ENCODE assay signal across 1 cellular context in the genomic region with DNA sequence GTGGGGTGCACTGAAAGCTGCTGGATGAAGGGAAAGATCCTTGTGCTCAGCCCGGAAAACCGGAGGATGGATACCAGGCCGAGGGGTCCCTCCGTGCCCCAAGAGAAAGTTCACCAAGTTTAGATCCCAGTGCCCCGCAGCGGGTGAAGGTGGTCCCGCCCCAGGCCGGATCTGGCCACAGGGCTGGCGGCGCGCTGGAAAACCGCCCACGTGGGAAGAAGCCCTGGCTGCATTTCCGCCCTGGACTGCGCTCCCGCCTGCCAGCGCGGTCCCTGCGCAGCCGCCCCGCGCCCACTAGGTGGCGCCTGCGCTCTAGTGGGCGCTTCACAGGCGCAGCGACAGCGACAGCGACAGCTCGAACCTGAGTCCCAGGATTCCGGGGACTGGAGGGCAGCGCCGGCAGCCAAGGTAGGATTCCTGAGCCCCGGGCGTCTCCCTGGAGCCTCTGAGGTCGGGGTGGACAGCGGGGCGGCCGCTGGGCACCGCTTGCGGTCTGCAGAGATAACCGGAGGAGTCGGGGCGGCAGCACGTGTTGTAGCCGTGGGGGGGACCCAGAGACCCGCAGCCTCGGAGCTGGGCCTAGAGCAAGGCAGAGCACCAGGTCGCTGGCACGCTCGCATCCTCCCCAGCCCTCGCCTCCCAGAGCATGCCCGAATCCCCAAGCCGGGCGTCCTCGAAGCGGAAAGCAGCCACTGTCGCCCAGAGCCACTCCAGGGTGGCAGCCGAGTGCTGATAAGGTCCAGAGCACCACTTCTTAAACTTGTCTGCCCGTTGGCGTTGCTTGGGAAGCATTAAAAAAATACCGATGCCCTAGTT.
TF ChIP-seq lines count a peak whose summit lies in the region.

A gene with protein sequence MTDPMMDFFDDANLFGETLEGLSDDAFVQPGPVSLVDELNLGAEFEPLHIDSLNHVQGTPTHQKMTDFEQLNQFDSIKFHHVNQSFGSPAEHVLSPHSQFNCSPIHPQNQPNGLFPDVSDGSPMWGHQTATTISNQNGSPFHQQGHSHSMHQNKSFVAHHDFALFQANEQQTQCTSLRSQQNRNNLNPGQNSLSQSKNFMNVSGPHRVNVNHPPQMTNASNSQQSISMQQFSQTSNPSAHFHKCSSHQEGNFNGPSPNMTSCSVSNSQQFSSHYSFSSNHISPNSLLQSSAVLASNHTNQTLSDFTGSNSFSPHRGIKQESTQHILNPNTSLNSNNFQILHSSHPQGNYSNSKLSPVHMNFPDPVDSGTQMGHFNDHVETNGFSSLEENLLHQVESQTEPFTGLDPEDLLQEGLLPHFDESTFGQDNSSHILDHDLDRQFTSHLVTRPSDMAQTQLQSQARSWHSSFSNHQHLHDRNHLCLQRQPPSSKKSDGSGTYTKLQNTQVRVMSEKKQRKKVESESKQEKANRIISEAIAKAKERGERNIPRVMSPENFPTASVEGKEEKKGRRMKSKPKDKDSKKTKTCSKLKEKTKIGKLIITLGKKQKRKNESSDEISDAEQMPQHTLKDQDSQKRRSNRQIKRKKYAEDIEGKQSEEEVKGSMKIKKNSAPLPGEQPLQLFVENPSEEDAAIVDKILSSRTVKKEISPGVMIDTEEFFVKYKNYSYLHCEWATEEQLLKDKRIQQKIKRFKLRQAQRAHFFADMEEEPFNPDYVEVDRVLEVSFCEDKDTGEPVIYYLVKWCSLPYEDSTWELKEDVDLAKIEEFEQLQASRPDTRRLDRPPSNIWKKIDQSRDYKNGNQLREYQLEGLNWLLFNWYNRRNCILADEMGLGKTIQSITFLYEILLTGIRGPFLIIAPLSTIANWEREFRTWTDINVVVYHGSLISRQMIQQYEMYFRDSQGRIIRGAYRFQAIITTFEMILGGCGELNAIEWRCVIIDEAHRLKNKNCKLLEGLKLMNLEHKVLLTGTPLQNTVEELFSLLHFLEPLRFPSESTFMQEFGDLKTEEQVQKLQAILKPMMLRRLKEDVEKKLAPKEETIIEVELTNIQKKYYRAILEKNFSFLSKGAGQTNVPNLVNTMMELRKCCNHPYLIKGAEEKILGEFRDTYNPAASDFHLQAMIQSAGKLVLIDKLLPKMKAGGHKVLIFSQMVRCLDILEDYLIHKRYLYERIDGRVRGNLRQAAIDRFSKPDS (N-terminal part only) (plus strand): TSS at position 322 of the 816 bp plus-strand sequence. CDS start 101,099 bp downstream, outside the sequence.

TF ChIP-seq in HEK293, 187 proteins besides CTCF, POLR2A, EP300 and RAD21 (continued from another document and continues in another):
- TF ChIP-seq ZBTB11 (tag by site-specific recombination; conservative IDR thresholded peaks at IDR 0.05; ENCODE audit: low read depth) (peak; percentile 45), ZBTB20 (tag by site-specific recombination; IDR thresholded peaks at IDR 0.05) (peak; percentile 93), ZNF266 (tag by site-specific recombination; IDR thresholded peaks at IDR 0.05; ENCODE audit: low read depth) (no peak), ZNF837 (tag by site-specific recombination; IDR thresholded peaks at IDR 0.05) (no peak), ZNF660 (tag by site-specific recombination; IDR thresholded peaks at IDR 0.05) (peak; percentile 90), HOXD13 (CRISPR knock-in tag; IDR thresholded peaks at IDR 0.05; ENCODE audit: borderline replicate concordance) (no peak), ZFP37 (tag by site-specific recombination; IDR thresholded peaks at IDR 0.05) (peak; percentile 62; the same call in 1 of the 2 replicates), REPIN1 (tag by site-specific recombination; IDR thresholded peaks at IDR 0.05; ENCODE audit: low read depth) (no peak; the same call in 1 of the 2 replicates), SALL2 (tag by site-specific recombination; IDR thresholded peaks at IDR 0.05; ENCODE audit: borderline replicate concordance) (no peak), YY1 (tag by site-specific recombination; IDR thresholded peaks at IDR 0.05) (no peak), GLIS1 (tag by site-specific recombination; IDR thresholded peaks at IDR 0.05) (no peak), ZNF571 (tag by site-specific recombination; IDR thresholded peaks at IDR 0.05) (no peak), ZNF324 (tag by site-specific recombination; IDR thresholded peaks at IDR 0.05) (peak; percentile 33; the same call in 1 of the 2 replicates), ZNF514 (tag by site-specific recombination; IDR thresholded peaks at IDR 0.05) (no peak), IKZF3 (tag by site-specific recombination; IDR thresholded peaks at IDR 0.05) (peak; percentile 87), ZFP3 (tag by site-specific recombination; IDR thresholded peaks at IDR 0.05; ENCODE audit: low read depth) (no peak), ZBTB8A (tag by site-specific recombination; IDR thresholded peaks at IDR 0.05) (peak; percentile 88), KLF8 (tag by site-specific recombination; IDR thresholded peaks at IDR 0.05) (no peak), ZNF121 (tag by site-specific recombination; IDR thresholded peaks at IDR 0.05) (no peak), ZNF302 (tag by site-specific recombination; IDR thresholded peaks at IDR 0.05; ENCODE audit: low read depth) (no peak), ZNF341 (tag by site-specific recombination; IDR thresholded peaks at IDR 0.05; ENCODE audit: low read depth) (0 out of 2 replicates have a peak, but pooled peaks have one; percentile 16), ZNF776 (tag by site-specific recombination; IDR thresholded peaks at IDR 0.05; ENCODE audit: borderline replicate concordance) (no peak), ZNF223 (tag by site-specific recombination; IDR thresholded peaks at IDR 0.05) (no peak), ZNF148 (tag by site-specific recombination; IDR thresholded peaks at IDR 0.05; ENCODE audit: borderline replicate concordance) (no peak), ZNF548 (tag by site-specific recombination; IDR thresholded peaks at IDR 0.05) (no peak)
- TF ChIP-seq, protein P1, sequence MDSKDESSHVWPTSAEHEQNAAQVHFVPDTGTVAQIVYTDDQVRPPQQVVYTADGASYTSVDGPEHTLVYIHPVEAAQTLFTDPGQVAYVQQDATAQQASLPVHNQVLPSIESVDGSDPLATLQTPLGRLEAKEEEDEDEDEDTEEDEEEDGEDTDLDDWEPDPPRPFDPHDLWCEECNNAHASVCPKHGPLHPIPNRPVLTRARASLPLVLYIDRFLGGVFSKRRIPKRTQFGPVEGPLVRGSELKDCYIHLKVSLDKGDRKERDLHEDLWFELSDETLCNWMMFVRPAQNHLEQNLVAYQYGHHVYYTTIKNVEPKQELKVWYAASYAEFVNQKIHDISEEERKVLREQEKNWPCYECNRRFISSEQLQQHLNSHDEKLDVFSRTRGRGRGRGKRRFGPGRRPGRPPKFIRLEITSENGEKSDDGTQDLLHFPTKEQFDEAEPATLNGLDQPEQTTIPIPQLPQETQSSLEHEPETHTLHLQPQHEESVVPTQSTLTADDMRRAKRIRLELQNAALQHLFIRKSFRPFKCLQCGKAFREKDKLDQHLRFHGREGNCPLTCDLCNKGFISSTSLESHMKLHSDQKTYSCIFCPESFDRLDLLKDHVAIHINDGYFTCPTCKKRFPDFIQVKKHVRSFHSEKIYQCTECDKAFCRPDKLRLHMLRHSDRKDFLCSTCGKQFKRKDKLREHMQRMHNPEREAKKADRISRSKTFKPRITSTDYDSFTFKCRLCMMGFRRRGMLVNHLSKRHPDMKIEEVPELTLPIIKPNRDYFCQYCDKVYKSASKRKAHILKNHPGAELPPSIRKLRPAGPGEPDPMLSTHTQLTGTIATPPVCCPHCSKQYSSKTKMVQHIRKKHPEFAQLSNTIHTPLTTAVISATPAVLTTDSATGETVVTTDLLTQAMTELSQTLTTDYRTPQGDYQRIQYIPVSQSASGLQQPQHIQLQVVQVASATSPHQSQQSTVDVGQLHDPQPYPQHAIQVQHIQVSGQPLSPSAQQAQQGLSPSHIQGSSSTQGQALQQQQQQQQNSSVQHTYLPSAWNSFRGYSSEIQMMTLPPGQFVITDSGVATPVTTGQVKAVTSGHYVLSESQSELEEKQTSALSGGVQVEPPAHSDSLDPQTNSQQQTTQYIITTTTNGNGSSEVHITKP (tag by site-specific recombination; IDR thresholded peaks at IDR 0.05): peak; percentile 84
- TF ChIP-seq, protein P2, sequence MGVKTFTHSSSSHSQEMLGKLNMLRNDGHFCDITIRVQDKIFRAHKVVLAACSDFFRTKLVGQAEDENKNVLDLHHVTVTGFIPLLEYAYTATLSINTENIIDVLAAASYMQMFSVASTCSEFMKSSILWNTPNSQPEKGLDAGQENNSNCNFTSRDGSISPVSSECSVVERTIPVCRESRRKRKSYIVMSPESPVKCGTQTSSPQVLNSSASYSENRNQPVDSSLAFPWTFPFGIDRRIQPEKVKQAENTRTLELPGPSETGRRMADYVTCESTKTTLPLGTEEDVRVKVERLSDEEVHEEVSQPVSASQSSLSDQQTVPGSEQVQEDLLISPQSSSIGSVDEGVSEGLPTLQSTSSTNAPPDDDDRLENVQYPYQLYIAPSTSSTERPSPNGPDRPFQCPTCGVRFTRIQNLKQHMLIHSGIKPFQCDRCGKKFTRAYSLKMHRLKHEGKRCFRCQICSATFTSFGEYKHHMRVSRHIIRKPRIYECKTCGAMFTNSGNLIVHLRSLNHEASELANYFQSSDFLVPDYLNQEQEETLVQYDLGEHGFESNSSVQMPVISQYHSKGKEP (tag by site-specific recombination; IDR thresholded peaks at IDR 0.05): peak; percentile 80
- TF ChIP-seq, protein P3, sequence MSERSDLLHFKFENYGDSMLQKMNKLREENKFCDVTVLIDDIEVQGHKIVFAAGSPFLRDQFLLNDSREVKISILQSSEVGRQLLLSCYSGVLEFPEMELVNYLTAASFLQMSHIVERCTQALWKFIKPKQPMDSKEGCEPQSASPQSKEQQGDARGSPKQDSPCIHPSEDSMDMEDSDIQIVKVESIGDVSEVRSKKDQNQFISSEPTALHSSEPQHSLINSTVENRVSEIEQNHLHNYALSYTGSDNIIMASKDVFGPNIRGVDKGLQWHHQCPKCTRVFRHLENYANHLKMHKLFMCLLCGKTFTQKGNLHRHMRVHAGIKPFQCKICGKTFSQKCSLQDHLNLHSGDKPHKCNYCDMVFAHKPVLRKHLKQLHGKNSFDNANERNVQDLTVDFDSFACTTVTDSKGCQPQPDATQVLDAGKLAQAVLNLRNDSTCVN (tag by site-specific recombination; optimal IDR thresholded peaks at IDR 0.05): peak; percentile 83
- TF ChIP-seq, protein P4, sequence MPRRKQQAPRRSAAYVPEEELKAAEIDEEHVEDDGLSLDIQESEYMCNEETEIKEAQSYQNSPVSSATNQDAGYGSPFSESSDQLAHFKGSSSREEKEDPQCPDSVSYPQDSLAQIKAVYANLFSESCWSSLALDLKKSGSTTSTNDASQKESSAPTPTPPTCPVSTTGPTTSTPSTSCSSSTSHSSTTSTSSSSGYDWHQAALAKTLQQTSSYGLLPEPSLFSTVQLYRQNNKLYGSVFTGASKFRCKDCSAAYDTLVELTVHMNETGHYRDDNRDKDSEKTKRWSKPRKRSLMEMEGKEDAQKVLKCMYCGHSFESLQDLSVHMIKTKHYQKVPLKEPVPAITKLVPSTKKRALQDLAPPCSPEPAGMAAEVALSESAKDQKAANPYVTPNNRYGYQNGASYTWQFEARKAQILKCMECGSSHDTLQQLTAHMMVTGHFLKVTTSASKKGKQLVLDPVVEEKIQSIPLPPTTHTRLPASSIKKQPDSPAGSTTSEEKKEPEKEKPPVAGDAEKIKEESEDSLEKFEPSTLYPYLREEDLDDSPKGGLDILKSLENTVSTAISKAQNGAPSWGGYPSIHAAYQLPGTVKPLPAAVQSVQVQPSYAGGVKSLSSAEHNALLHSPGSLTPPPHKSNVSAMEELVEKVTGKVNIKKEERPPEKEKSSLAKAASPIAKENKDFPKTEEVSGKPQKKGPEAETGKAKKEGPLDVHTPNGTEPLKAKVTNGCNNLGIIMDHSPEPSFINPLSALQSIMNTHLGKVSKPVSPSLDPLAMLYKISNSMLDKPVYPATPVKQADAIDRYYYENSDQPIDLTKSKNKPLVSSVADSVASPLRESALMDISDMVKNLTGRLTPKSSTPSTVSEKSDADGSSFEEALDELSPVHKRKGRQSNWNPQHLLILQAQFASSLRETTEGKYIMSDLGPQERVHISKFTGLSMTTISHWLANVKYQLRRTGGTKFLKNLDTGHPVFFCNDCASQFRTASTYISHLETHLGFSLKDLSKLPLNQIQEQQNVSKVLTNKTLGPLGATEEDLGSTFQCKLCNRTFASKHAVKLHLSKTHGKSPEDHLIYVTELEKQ (tag by site-specific recombination; IDR thresholded peaks at IDR 0.05; ENCODE audit: borderline replicate concordance): no peak
